38 cellular contexts compared by ENCODE assay signal in genomic region chr2:43837831-43838559, GRCh38. TPM values are rescaled to one million over a fixed set of nuclear protein-coding genes. Genes with fewer than 3 reads are reported as not detected.
"Had no signal": no experiment of that assay in that cellular context is flagged by ENCODE, and none has a peak within 500 bp of the region (broad histone marks: within the 10 kb centered on the region; RNA-seq: fewer than 3 reads in every experiment).

No MANE protein-coding gene starts in this region.

- H3K27ac ChIP-seq: brain microvascular endothelial cell, coronary artery, heart right ventricle, left ventricle myocardium inferior, pancreas, prostate gland, sigmoid colon, thyroid gland had no signal

- H3K36me3 Mint-ChIP-seq: mesothelial cell of epicardium; naive B cell; stimulated activated memory B cell treated with anti-CD40 and anti-IgM and Interleukin-4, amounts not matched to agents 10 μg/mL and 1 μg/mL and 100 μg/mL, for 72 hours had no signal

- H3K4me3 Mint-ChIP-seq: activated T-cell treated with anti-CD3 and anti-CD28 coated beads, Interleukin-2, amount 50 U/mL, for 4 hours; activated T-helper 17 cell treated with anti-CD3 and anti-CD28 coated beads, Interleukin-2, amount 50 U/mL, for 72 hours; endodermal cell; mesothelial cell of epicardium; nephron progenitor cell; stimulated activated memory B cell treated with anti-CD40 and anti-IgM and Interleukin-4, amounts not matched to agents 10 μg/mL and 1 μg/mL and 100 μg/mL, for 72 hours; stimulated activated naive CD8-positive, alpha-beta T cell treated with anti-CD3 and anti-CD28 coated beads, Interleukin-15, amount 100 ng/mL, for 72 hours; T-helper 1 cell treated with Interleukin-12 subunit alpha and Interleukin-12 subunit beta and Interleukin-4 antibody, amounts not matched to agents 30 μg/mL and 1 μg/mL, for 36 hours had no signal

- H3K9me3 Mint-ChIP-seq: activated T-cell treated with anti-CD3 and anti-CD28 coated beads, Interleukin-2, amount 50 U/mL, for 4 hours; activated T-helper 17 cell treated with anti-CD3 and anti-CD28 coated beads, Interleukin-2, amount 50 U/mL, for 72 hours; endodermal cell; mesothelial cell of epicardium; naive B cell; stimulated activated memory B cell treated with anti-CD40 and anti-IgM and Interleukin-4, amounts not matched to agents 10 μg/mL and 1 μg/mL and 100 μg/mL, for 72 hours; stimulated activated naive CD8-positive, alpha-beta T cell treated with anti-CD3 and anti-CD28 coated beads, Interleukin-15, amount 100 ng/mL, for 72 hours; T-helper 1 cell treated with Interleukin-12 subunit alpha and Interleukin-12 subunit beta and Interleukin-4 antibody, amounts not matched to agents 30 μg/mL and 1 μg/mL, for 36 hours had no signal

- DNase-seq: activated CD4-positive, alpha-beta T cell treated with anti-CD3 and anti-CD28 coated beads for 1 hour; activated gamma-delta T cell treated with Interleukin-2 at 50 U/mL for 16 hours; activated naive CD4-positive, alpha-beta T cell treated with anti-CD3 and anti-CD28 coated beads, Interleukin-2, amount 50 U/mL, for 16 hours; activated T-cell treated with anti-CD3 and anti-CD28 coated beads, Interleukin-2, amount 50 U/mL, for 4 hours; amniotic stem cell; brain microvascular endothelial cell; endodermal cell; foreskin melanocyte; heart right ventricle; left ventricle myocardium inferior; mammary epithelial cell; naive B cell; nephron progenitor cell; nucleus accumbens; pancreas; retina; sigmoid colon; stimulated activated CD4-positive, alpha-beta T cell treated with anti-CD3 and anti-CD28 coated beads, Interleukin-1b, Interleukin-23, amount 100 ng/mL, for 48 hours; stimulated activated CD4-positive, alpha-beta T cell treated with anti-CD3 and anti-CD28 coated beads, Interleukin-4, amount 100 ng/mL, for 4 hours; stimulated activated CD8-positive, alpha-beta memory T cell treated with anti-CD3 and anti-CD28 coated beads, Interleukin-4, amount 100 ng/mL, for 48 hours; stimulated activated naive CD8-positive, alpha-beta T cell treated with anti-CD3 and anti-CD28 coated beads, Interleukin-15, amount 100 ng/mL, for 72 hours; SW 1271; T-helper 9 cell; thyroid gland had no signal

- H3K27me3 ChIP-seq: brain microvascular endothelial cell, pancreas, sigmoid colon, thyroid gland had no signal

- H3K4me3 ChIP-seq: coronary artery, heart right ventricle, left ventricle myocardium inferior, pancreas, prostate gland, sigmoid colon, smooth muscle cell, thyroid gland had no signal

- H3K4me1 ChIP-seq: heart right ventricle, left ventricle myocardium inferior, pancreas, prostate gland, sigmoid colon, thyroid gland had no signal

- ATAC-seq: activated T-cell treated with anti-CD3 and anti-CD28 coated beads, Interleukin-2, amount 50 U/mL, for 4 hours; activated T-helper 17 cell treated with anti-CD3 and anti-CD28 coated beads, Interleukin-2, amount 50 U/mL, for 72 hours; esophagus mucosa; pancreas; stimulated activated memory B cell treated with anti-CD40 and anti-IgM and Interleukin-4, amounts not matched to agents 10 μg/mL and 1 μg/mL and 100 μg/mL, for 72 hours had no signal

- H3K27ac Mint-ChIP-seq: activated T-helper 17 cell treated with anti-CD3 and anti-CD28 coated beads, Interleukin-2, amount 50 U/mL, for 72 hours; endodermal cell; mesothelial cell of epicardium; naive B cell; nephron progenitor cell; stimulated activated memory B cell treated with anti-CD40 and anti-IgM and Interleukin-4, amounts not matched to agents 10 μg/mL and 1 μg/mL and 100 μg/mL, for 72 hours; T-helper 1 cell treated with Interleukin-12 subunit alpha and Interleukin-12 subunit beta and Interleukin-4 antibody, amounts not matched to agents 30 μg/mL and 1 μg/mL, for 36 hours had no signal

- H3K9me3 ChIP-seq: heart right ventricle, left ventricle myocardium inferior, pancreas, prostate gland, sigmoid colon, thyroid gland had no signal

- H3K36me3 ChIP-seq: brain microvascular endothelial cell, heart right ventricle, left ventricle myocardium inferior, pancreas, prostate gland, sigmoid colon, thyroid gland had no signal

- H3K4me1 Mint-ChIP-seq: activated T-helper 17 cell treated with anti-CD3 and anti-CD28 coated beads, Interleukin-2, amount 50 U/mL, for 72 hours; endodermal cell; mesothelial cell of epicardium; naive B cell; nephron progenitor cell; stimulated activated memory B cell treated with anti-CD40 and anti-IgM and Interleukin-4, amounts not matched to agents 10 μg/mL and 1 μg/mL and 100 μg/mL, for 72 hours; stimulated activated naive CD8-positive, alpha-beta T cell treated with anti-CD3 and anti-CD28 coated beads, Interleukin-15, amount 100 ng/mL, for 72 hours had no signal

RNA-seq across cellular contexts. Expression of gene ABCG5, which starts 0.6 kb away (rescaled TPM):
- total RNA-seq: activated CD8-positive, alpha-beta memory T cell treated with anti-CD3 and anti-CD28 coated beads for 36 hours; activated T-cell treated with anti-CD3 and anti-CD28 coated beads, Interleukin-2, amount 50 U/mL, for 4 hours; activated T-helper 17 cell treated with anti-CD3 and anti-CD28 coated beads, Interleukin-2, amount 50 U/mL, for 72 hours; astrocyte; cardiac septum; cerebellum; endodermal cell; esophagus mucosa; glomerular endothelial cell; left ventricle myocardium inferior; mammary epithelial cell; mesothelial cell of epicardium; prostate gland; sigmoid colon; smooth muscle cell; thyroid gland; ureter had no signal

RNA-seq across cellular contexts. Expression of gene ABCG8, which starts 0.8 kb away (rescaled TPM):
- total RNA-seq: activated CD8-positive, alpha-beta memory T cell treated with anti-CD3 and anti-CD28 coated beads for 36 hours; activated T-helper 17 cell treated with anti-CD3 and anti-CD28 coated beads, Interleukin-2, amount 50 U/mL, for 72 hours; astrocyte; cardiac septum; endodermal cell; esophagus mucosa; glomerular endothelial cell; left ventricle myocardium inferior; mammary epithelial cell; mesothelial cell of epicardium; sigmoid colon; smooth muscle cell; thyroid gland; ureter had no signal
